Comparison of ENCODE assay signal across 8 cellular contexts in the genomic region with DNA sequence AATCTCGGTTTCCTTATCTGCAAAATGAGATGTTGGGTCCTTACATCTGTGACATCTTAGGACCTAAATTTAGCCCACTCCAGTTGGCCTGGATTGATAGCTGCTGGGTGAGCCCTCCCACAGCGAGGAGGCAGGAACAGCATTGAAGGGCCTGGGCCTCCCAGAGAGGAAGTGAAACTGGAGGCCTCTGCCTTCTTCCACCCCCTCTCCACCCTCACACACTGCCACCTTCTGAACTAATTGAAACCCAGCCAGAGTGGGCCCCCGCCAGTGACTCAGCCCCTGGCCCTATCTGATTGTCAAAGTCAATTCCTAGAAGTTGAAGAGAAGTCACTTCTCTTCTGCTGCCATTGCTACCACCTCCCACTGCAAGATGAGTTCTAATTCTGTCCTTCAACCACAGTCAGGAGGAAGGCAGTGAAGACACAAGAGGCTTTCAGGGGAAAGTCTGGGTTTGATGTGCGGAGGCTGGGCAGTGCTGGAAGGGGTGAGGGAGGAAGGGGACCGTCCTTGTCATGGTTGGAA.
DNase-seq lines count a peak whose midpoint lies in the region; ATAC-seq and TF ChIP-seq lines count a peak whose summit lies in the region.

No MANE protein-coding gene starts in this region.

- H2AFZ ChIP-seq in MM.1S (ENCODE audit: low read length) = peak overlapping the region; percentile 74

- TF ChIP-seq CTCF in GM12864 (IDR thresholded peaks at IDR 0.05; ENCODE audit: low read depth, low read length, missing control alignments) (no peak), MM.1S (IDR thresholded peaks at IDR 0.05; ENCODE audit: low read length) (0 out of 2 replicates have a peak, but pooled peaks have one; percentile 16)

- peaks cover 15% of the 10 kb centered on the region for H3F3A ChIP-seq in MM.1S (ENCODE audit: insufficient read depth, low read length)

- no peaks in the 10 kb centered on the region for H3K9me3 ChIP-seq in MM.1S (replicated peaks; ENCODE audit: insufficient read depth, low read length)

- peak overlapping the region; percentile 49 for H3K9ac ChIP-seq in MM.1S (ENCODE audit: low read length)

- peak overlapping the region; percentile 73 for H3K4me2 ChIP-seq in MM.1S (ENCODE audit: low read depth, low read length)

- H3K36me3 ChIP-seq in MM.1S (replicated peaks; ENCODE audit: insufficient read depth, low read length) = no peaks in the 10 kb centered on the region

- H3K4me1 ChIP-seq in MM.1S (ENCODE audit: low read length) = peaks cover 28% of the 10 kb centered on the region

- H4K20me1 ChIP-seq in MM.1S (ENCODE audit: insufficient read depth, low read length) = no peaks in the 10 kb centered on the region

- DNase-seq in GM12864 (ENCODE audit: low read depth) (peak; percentile 98), MM.1S (peak; percentile 94), islet precursor cell (peak; percentile 69), iPS-NIHi11 (ENCODE audit: low spot score) (no peak), DMS153 (lab: John Stamatoyannopoulos, UW) (no peak)
- DNase-seq in activated CD8-positive, alpha-beta memory T cell treated with anti-CD3 and anti-CD28 coated beads, Interleukin-2, amount 50 U/mL, for 24 hours (ENCODE audit: extremely low read depth) = peak; percentile 81
- peak; percentile 22 to 35 for DNase-seq in stimulated activated CD8-positive, alpha-beta memory T cell treated with anti-CD3 and anti-CD28 coated beads, Interleukin-7, amount 100 ng/mL, for 1 hour (ENCODE audit: low read depth in 2 of 2)

- H3K79me2 ChIP-seq in MM.1S (ENCODE audit: low read length) = no peaks in the 10 kb centered on the region

- H3K4me3 ChIP-seq in GM12864 (ENCODE audit: low read depth, low read length) (peak overlapping the region; percentile 35), MM.1S (ENCODE audit: low read length) (peak overlapping the region; percentile 33)

- H3K27me3 ChIP-seq in MM.1S (replicated peaks; ENCODE audit: insufficient read depth, low read length) = peaks cover 16% of the 10 kb centered on the region

- peak; percentile 73 for ATAC-seq in GM21825 (IDR thresholded peaks at IDR 0.05; ENCODE audit: unreplicated experiment)

- H3K27ac ChIP-seq in MM.1S (ENCODE audit: low read length) = peak overlapping the region; percentile 95

- no peaks in the 10 kb centered on the region for H3K9me2 ChIP-seq in MM.1S (replicated peaks; ENCODE audit: insufficient read depth, low read length)

Comparison
In these comparisons a context has a peak if more than half of its experiments do, and no peak if none do; other contexts are left out.
1. DNase-seq: peak in GM12864 (single experiment), MM.1S (single experiment), activated CD8-positive, alpha-beta memory T cell treated with anti-CD3 and anti-CD28 coated beads, Interleukin-2, amount 50 U/mL, for 24 hours (single experiment), islet precursor cell (single experiment) and stimulated activated CD8-positive, alpha-beta memory T cell treated with anti-CD3 and anti-CD28 coated beads, Interleukin-7, amount 100 ng/mL, for 1 hour (2 of 2); none in iPS-NIHi11 (single experiment) and DMS153 (single experiment).